Comparison of ENCODE assay signal across 18 cellular contexts in the genomic region with DNA sequence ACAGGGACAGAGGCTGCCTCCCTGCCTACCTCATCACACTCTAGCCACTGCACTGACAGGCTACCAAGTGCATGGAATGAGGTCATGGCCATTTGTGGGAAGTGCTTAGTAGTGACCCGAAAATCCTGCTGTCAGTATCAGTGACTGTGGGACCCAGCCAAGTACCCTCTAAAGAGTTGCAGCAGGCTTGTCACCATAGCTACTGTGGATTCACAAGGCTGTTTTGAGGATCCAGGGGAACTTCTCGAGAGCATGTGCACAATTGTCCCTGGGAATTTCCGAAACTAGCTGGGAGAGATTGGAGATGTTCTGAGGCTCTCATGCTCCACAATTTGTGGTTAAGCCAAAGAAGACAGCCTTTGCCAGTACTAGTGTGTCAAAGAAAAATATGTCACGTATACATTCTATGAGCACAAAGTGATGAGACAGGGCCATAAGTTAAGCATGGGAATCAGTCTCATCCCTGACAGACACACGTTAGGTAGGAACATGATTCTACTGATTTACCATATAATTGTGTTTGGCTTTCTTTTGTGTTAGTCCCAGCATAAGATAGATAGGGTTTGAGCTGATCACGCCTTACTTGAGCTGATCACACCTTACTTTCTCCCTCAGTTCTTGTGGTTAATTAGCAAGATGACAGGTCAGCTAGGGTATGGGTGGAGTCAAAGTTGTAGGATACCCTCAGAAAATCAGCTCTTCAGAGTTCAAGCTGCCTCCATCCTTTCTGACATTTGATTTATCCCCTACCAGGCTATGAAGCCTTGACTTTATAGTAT. TPM values are rescaled to one million over a fixed set of nuclear protein-coding genes. Genes with fewer than 3 reads are reported as not detected.
DNase-seq lines count a peak whose midpoint lies in the region; ATAC-seq, FAIRE-seq and TF ChIP-seq lines count a peak whose summit lies in the region.
"Had no signal": no experiment of that assay in that cellular context is flagged by ENCODE, and none has a peak within 500 bp of the region (broad histone marks: within the 10 kb centered on the region; RNA-seq: fewer than 3 reads in every experiment).

No MANE protein-coding gene starts in this region.

- RAD21 ChIA-PET in GM12878 (lab: Charles Lee; ENCODE audit: unreplicated experiment) = interaction anchor here (0.7 to 7.1 kb wide), 52 partner anchors 10 to 1017 kb away, joined by 3 to 348 read pairs (median 16); a partner anchor contains a TSS

- peaks cover 3% of the 10 kb centered on the region; the same call in 2 of the 3 replicates for H3K9me3 ChIP-seq in GM12878 (replicated peaks; ENCODE audit: control insufficient read depth, insufficient read depth, low read length)
- H3K9me3 ChIP-seq in trophoblast cell (ENCODE audit: insufficient read depth, low read depth, low read length) = peaks cover 2% of the 10 kb centered on the region
- H3K9me3 ChIP-seq: adrenal gland, HAP-1, neutrophil, SJSA1, tibial nerve had no signal

- no peak for TF ChIP-seq POLR2A in GM12878 (IDR thresholded peaks at IDR 0.05; ENCODE audit: low read depth, low read length)

- peaks cover 11% of the 10 kb centered on the region for H3K79me1 ChIP-seq in trophoblast cell (ENCODE audit: low read length)

- intact Hi-C loops in GM12878 (cut with micrococcal nuclease; ENCODE audit: unreplicated experiment) = loop anchor here (1.0 kb wide), 1 partner anchor 28 kb away; no protein-coding TSS in a partner anchor

- H3K4me3 ChIP-seq in GM12878 (no peak overlapping the region), trophoblast cell (ENCODE audit: low read depth, low read length) (no peak overlapping the region)
- H3K4me3 ChIP-seq: adrenal gland, HAP-1, SJSA1, skin epidermis, tibial nerve had no signal

- peak; percentile 17 for DNase-seq in NCI-H2029 (lab: John Stamatoyannopoulos, UW)
- DNase-seq in NCI-H2029 treated with DMSO at 0.1 percent for 48 hours (lab: John Stamatoyannopoulos, UW) = no peak
- no peak for DNase-seq in GM12878 (ENCODE audit: low read depth, low spot score)
- DNase-seq in trophoblast cell = peak; percentile 8 to 18
- DNase-seq: 8988T; activated CD8-positive, alpha-beta memory T cell treated with anti-CD3 and anti-CD28 coated beads, Interleukin-2, amount 50 U/mL, for 48 hours; NCI-H1105 had no signal

- H3K4ac ChIP-seq in trophoblast cell (ENCODE audit: low read depth, low read length) = peak overlapping the region; percentile 14

- peak overlapping the region; percentile 7 for H3K4me2 ChIP-seq in GM12878 (ENCODE audit: control insufficient read depth, insufficient read depth)
- H3K4me2 ChIP-seq in trophoblast cell (ENCODE audit: low read length) = no peak overlapping the region

- no peak for TF ChIP-seq RAD21 in GM12878 (IDR thresholded peaks at IDR 0.05; ENCODE audit: insufficient read depth, low read depth, low read length)

- ATAC-seq in HG02610 (IDR thresholded peaks at IDR 0.05; ENCODE audit: unreplicated experiment) = peak; percentile 45
- ATAC-seq in GM12878 = peak; percentile 70
- ATAC-seq in GM21360 (IDR thresholded peaks at IDR 0.05; ENCODE audit: unreplicated experiment) = no peak
- ATAC-seq in GM21423 (IDR thresholded peaks at IDR 0.05; ENCODE audit: unreplicated experiment) = no peak
- no peak for ATAC-seq in HG03108 (IDR thresholded peaks at IDR 0.05; ENCODE audit: unreplicated experiment)

- H3K4me1 ChIP-seq in GM12878 (ENCODE audit: control insufficient read depth, insufficient read depth, low read length) (peaks cover 56% of the 10 kb centered on the region), trophoblast cell (ENCODE audit: control insufficient read depth in 1 of 2, insufficient read depth in 2 of 2, low read length in 2 of 2) (peaks cover 6 to 27% of the 10 kb centered on the region in 2 experiments)

- no peak overlapping the region for H3K23ac ChIP-seq in trophoblast cell (ENCODE audit: low read length)

- H3K27ac ChIP-seq in GM12878 (ENCODE audit: control insufficient read depth, insufficient read depth) (peak overlapping the region; percentile 68), trophoblast cell (ENCODE audit: low read depth, low read length) (no peak overlapping the region)
- H3K27ac ChIP-seq: adrenal gland had no signal

- WGBS in GM12878 (ENCODE audit: insufficient coverage, insufficient replicate concordance, low lambda C conversion rate, missing lambda C conversion rate) = 18% methylated on average over 6 of the region's 6 CpGs
- WGBS in trophoblast cell (ENCODE audit: extremely low coverage, insufficient coverage, insufficient read length) = no CpG with 5 or more reads among the region's 6 CpGs

- TF ChIP-seq CTCF in GM12878 (IDR thresholded peaks at IDR 0.05 in 2 of 3, conservative IDR thresholded peaks at IDR 0.05 in 1 of 3; ENCODE audit: control insufficient read depth in 2 of 3, extremely low read depth in 1 of 3, insufficient read depth in 1 of 3, low read depth in 3 of 3, low read length in 3 of 3) = no peak

- H2AFZ ChIP-seq in GM12878 (ENCODE audit: control insufficient read depth, low read depth, low read length) (peak overlapping the region; percentile 68), trophoblast cell (ENCODE audit: insufficient read depth, low read length, poor library complexity) (peak overlapping the region; percentile 4)

- H3K79me2 ChIP-seq in GM12878 (ENCODE audit: control insufficient read depth, insufficient read depth, low read length) (no peaks in the 10 kb centered on the region), trophoblast cell (ENCODE audit: control insufficient read depth, insufficient read depth, low read length, poor library complexity) (no peaks in the 10 kb centered on the region)

- no peak overlapping the region for H4K12ac ChIP-seq in trophoblast cell (ENCODE audit: low read depth, low read length)

- no peak overlapping the region for H2BK5ac ChIP-seq in trophoblast cell (ENCODE audit: low read depth, low read length, poor library complexity)

- H4K91ac ChIP-seq in trophoblast cell (ENCODE audit: low read depth, low read length) = peak overlapping the region; percentile 58

- H2AK5ac ChIP-seq in trophoblast cell (ENCODE audit: low read length) = peak overlapping the region; percentile 24

- POLR2A ChIA-PET in GM12878 (lab: Charles Lee) = interaction anchor here (0.9 to 5.8 kb wide), 16 partner anchors 15 to 350 kb away, joined by 3 to 82 read pairs (median 6); no protein-coding TSS in a partner anchor

- H3K9ac ChIP-seq in GM12878 (ENCODE audit: control insufficient read depth, insufficient read depth, low read length) (no peak overlapping the region; the same call in none of the 2 replicates), trophoblast cell (ENCODE audit: low read length) (no peak overlapping the region)

- in situ Hi-C loops in GM12878 (cut with MboI) = loop anchor here (5.0 to 10.0 kb wide), 3 partner anchors 320 to 538 kb away; no protein-coding TSS in a partner anchor

- no TSS peak for BruUV-seq in GM12878 (replicated peaks; lab: Mats Ljungman, UMichigan)

- FAIRE-seq in GM12878 (lab: Jason Lieb, UNC) = no peak
- FAIRE-seq: frontal cortex had no signal

- no peak overlapping the region for H3K18ac ChIP-seq in trophoblast cell (ENCODE audit: low read length)

- peak overlapping the region; percentile 48 for H2BK120ac ChIP-seq in trophoblast cell (ENCODE audit: insufficient read depth, low read length, poor library complexity)

- peak overlapping the region; percentile 49 for H3K14ac ChIP-seq in trophoblast cell (ENCODE audit: low read length)

- no peaks in the 10 kb centered on the region for H3K27me3 ChIP-seq in GM12878 (replicated peaks in 1 of 2; ENCODE audit: control insufficient read depth in 2 of 2, insufficient read depth in 2 of 2, low read length in 1 of 2)
- no peaks in the 10 kb centered on the region for H3K27me3 ChIP-seq in trophoblast cell (ENCODE audit: insufficient read depth, low read length)
- H3K27me3 ChIP-seq: adrenal gland, neutrophil, SJSA1, tibial nerve had no signal

- no peaks in the 10 kb centered on the region for H4K20me1 ChIP-seq in GM12878 (ENCODE audit: control insufficient read depth, insufficient read depth)

- CTCF ChIA-PET in GM12878 (lab: Yijun Ruan, JAX) = interaction anchor here (0.6 to 10.3 kb wide), 74 partner anchors 9 to 1031 kb away, joined by 3 to 159 read pairs (median 7); a partner anchor contains a TSS

- peak overlapping the region; percentile 70 for H2BK12ac ChIP-seq in trophoblast cell (ENCODE audit: low read length)

- TF ChIP-seq EP300 in GM12878 (IDR thresholded peaks at IDR 0.05; ENCODE audit: borderline replicate concordance in 1 of 2, control insufficient read depth in 1 of 2, low read depth in 2 of 2, low read length in 2 of 2) = no peak

- H3K36me3 ChIP-seq in GM12878 (ENCODE audit: control insufficient read depth in 2 of 2, insufficient read depth in 2 of 2, low read length in 1 of 2) = no peaks in the 10 kb centered on the region
- H3K36me3 ChIP-seq in trophoblast cell (ENCODE audit: control insufficient read depth in 1 of 2, insufficient read depth in 2 of 2, low read length in 2 of 2) = no peaks in the 10 kb centered on the region
- H3K36me3 ChIP-seq: adrenal gland, HAP-1, neutrophil, SJSA1, tibial nerve had no signal

- H4K8ac ChIP-seq in trophoblast cell (ENCODE audit: low read depth, low read length) = no peak overlapping the region

- SMC1A ChIA-PET in GM12878 (lab: Charles Lee; ENCODE audit: uncharacterized antibody, unreplicated experiment) = interaction anchor here (0.8 to 9.0 kb wide), 70 partner anchors 10 to 547 kb away, joined by 3 to 250 read pairs (median 12); a partner anchor contains a TSS

TF ChIP-seq in GM12878, 131 proteins besides CTCF, POLR2A, EP300 and RAD21 (continues in another document):
- TF ChIP-seq CBX5 (IDR thresholded peaks at IDR 0.05; ENCODE audit: low read depth) (no peak; the same call in 1 of the 2 replicates), YBX1 (IDR thresholded peaks at IDR 0.05) (no peak), ZNF622 (IDR thresholded peaks at IDR 0.05) (no peak)

RNA-seq across cellular contexts. Expression of a gene that starts 42.6 kb away (rescaled TPM):
- 3.6 TPM in 2 replicates for total RNA-seq in GM12878 (2013; cell fraction: nucleolus; rRNA removed)
- total RNA-seq in GM12878 (2014; rRNA removed) (4.7 and 6.0 TPM in 2 replicates), GM12878 (2014; rRNA removed; fragmentation: Illumina TruSeq; extraction: Trizol) (5.5 and 5.9 TPM in 2 replicates), GM12878 (2021) (6.0 and 6.2 TPM in 2 replicates)
- 2.2 TPM for polyA plus RNA-seq in GM12878 (2011; ENCODE audit: low read depth)
- polyA plus RNA-seq in GM12878 (2011; rRNA removed) (10.3 and 18.0 TPM in 2 replicates), GM12878 (2014; fragmentation: Illumina TruSeq; extraction: Trizol) (6.3 and 9.2 TPM in 2 replicates), GM12878 (2014; fragmentation: Nextera tagmentation; extraction: Ambion mirVana) (1 to 10 TPM; 1.6 to 1.8 TPM), GM12878 (2014; rRNA removed) (3.1 and 3.8 TPM in 2 replicates), GM12878 (2016; fragmentation: Nextera tagmentation; extraction: Ambion mirVana) (1 to 10 TPM in 1 of 2 experiments, under 1 TPM in 1; 0.38 to 1.6 TPM)
- 3.3 and 3.7 TPM in 2 replicates for polyA plus RNA-seq in GM12878 (2011; cell fraction: cytosol; rRNA removed)
- polyA plus RNA-seq in GM12878 (2011; cell fraction: nucleus; rRNA removed) = 4.2 TPM in 2 replicates
- polyA plus RNA-seq in GM12878 (2012) = 3.9 and 4.2 TPM in 2 replicates
- 12.0 and 17.3 TPM in 2 replicates for polyA minus RNA-seq in GM12878 (2011; rRNA and poly(A)+ RNA removed)
- polyA minus RNA-seq in GM12878 (2011; cell fraction: cytosol; rRNA and poly(A)+ RNA removed) = 4.7 and 6.0 TPM in 2 replicates
- 5.8 and 8.3 TPM in 2 replicates for polyA minus RNA-seq in GM12878 (2011; cell fraction: nucleus; rRNA and poly(A)+ RNA removed)
- polyA plus RNA-seq in trophoblast cell (2013) = 3.2 TPM in 2 replicates

Comparison
In these comparisons a context has a peak if more than half of its experiments do, and no peak if none do; other contexts are left out.
1. DNase-seq: peak in NCI-H2029 (single experiment) and trophoblast cell (2 of 2); none in NCI-H2029 treated with DMSO at 0.1 percent for 48 hours (single experiment) and GM12878 (single experiment).
2. ATAC-seq: peak in HG02610 (single experiment) and GM12878 (single experiment); none in GM21360 (single experiment), GM21423 (single experiment) and HG03108 (single experiment).